32 cellular contexts compared by ENCODE assay signal in the genomic region with DNA sequence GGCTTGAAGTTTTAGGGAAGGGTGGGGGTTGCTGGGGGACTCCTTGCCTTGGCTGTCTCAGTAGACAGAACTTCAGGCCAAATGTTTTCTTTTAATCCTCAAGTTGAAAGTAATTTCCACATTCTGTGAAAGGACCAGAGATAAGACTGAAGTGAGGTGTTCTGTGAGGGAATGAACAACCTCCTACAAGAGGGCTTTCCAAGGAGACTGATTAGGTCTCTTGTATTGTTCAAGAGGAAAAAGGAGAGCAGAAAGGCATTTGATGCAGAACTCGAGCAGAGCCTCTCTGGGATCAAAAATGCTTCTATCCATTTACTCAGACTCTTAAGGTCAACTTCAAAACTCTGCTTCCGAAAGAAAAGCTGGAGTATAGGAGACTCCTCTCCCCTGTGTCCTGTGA.
"Had no signal": no experiment of that assay in that cellular context is flagged by ENCODE, and none has a peak within 500 bp of the region (broad histone marks: within the 10 kb centered on the region; RNA-seq: fewer than 3 reads in every experiment).

No MANE protein-coding gene starts in this region.

- H3K27me3 ChIP-seq: ascending aorta, breast epithelium, dorsolateral prefrontal cortex, esophagus squamous epithelium, gastroesophageal sphincter had no signal

- ATAC-seq: activated CD4-positive, alpha-beta T cell treated with anti-CD3 and anti-CD28 coated beads for 36 hours; activated CD8-positive, alpha-beta memory T cell treated with anti-CD3 and anti-CD28 coated beads, Interleukin-2, amount 10 ng/mL, durations not matched to agents 7 days and 5 days; activated CD8-positive, alpha-beta T cell treated with anti-CD3 and anti-CD28 coated beads, Interleukin-2, amount 10 ng/mL, durations not matched to agents 7 days and 5 days; activated naive CD4-positive, alpha-beta T cell treated with anti-CD3 and anti-CD28 coated beads, Interleukin-2, amount 50 U/mL, for 72 hours; activated T-cell treated with anti-CD3 and anti-CD28 coated beads, Interleukin-2, amount 50 U/mL, for 72 hours; gastroesophageal sphincter; T-helper 17 cell had no signal

- H3K9me3 Mint-ChIP-seq: activated CD4-positive, alpha-beta memory T cell treated with anti-CD3 and anti-CD28 coated beads for 36 hours; activated CD4-positive, alpha-beta T cell treated with anti-CD3 and anti-CD28 coated beads, Interleukin-2, amount 10 ng/mL, durations not matched to agents 24 days and 14 days; activated naive CD4-positive, alpha-beta T cell treated with anti-CD3 and anti-CD28 coated beads, Interleukin-2, amount 10 ng/mL, durations not matched to agents 7 days and 5 days; activated naive CD8-positive, alpha-beta T cell treated with anti-CD3 and anti-CD28 coated beads, Interleukin-2, amount 10 ng/mL, durations not matched to agents 7 days and 5 days; central memory CD8-positive, alpha-beta T cell; dendritic cell treated with granulocyte-macrophage colony-stimulating factor and Interleukin-4, amounts not matched to agents 40 ng/mL and 50 ng/mL, for 4 days; endodermal cell; T-helper 2 cell treated with Interferon-gamma antibody and Interleukin-4, amounts not matched to agents 5 μg/mL and 100 μg/mL, for 36 hours had no signal

- H3K4me3 Mint-ChIP-seq: activated CD4-positive, alpha-beta memory T cell treated with anti-CD3 and anti-CD28 coated beads for 36 hours; activated CD4-positive, alpha-beta T cell treated with anti-CD3 and anti-CD28 coated beads for 36 hours; activated CD4-positive, alpha-beta T cell treated with anti-CD3 and anti-CD28 coated beads, Interleukin-2, amount 10 ng/mL, durations not matched to agents 24 days and 14 days; activated CD8-positive, alpha-beta memory T cell treated with anti-CD3 and anti-CD28 coated beads, Interleukin-2, amount 10 ng/mL, durations not matched to agents 7 days and 5 days; activated CD8-positive, alpha-beta T cell treated with anti-CD3 and anti-CD28 coated beads, Interleukin-2, amount 10 ng/mL, durations not matched to agents 7 days and 5 days; activated naive CD4-positive, alpha-beta T cell treated with anti-CD3 and anti-CD28 coated beads, Interleukin-2, amount 10 ng/mL, durations not matched to agents 7 days and 5 days; activated naive CD8-positive, alpha-beta T cell treated with anti-CD3 and anti-CD28 coated beads, Interleukin-2, amount 10 ng/mL, durations not matched to agents 7 days and 5 days; activated T-cell treated with anti-CD3 and anti-CD28 coated beads, Interleukin-2, amount 50 U/mL, for 72 hours; brain; central memory CD8-positive, alpha-beta T cell; dendritic cell treated with granulocyte-macrophage colony-stimulating factor and Interleukin-4, amounts not matched to agents 40 ng/mL and 50 ng/mL, for 4 days; endodermal cell; T-helper 17 cell; T-helper 2 cell treated with Interferon-gamma antibody and Interleukin-4, amounts not matched to agents 5 μg/mL and 100 μg/mL, for 36 hours had no signal

- H3K27ac ChIP-seq: ascending aorta, breast epithelium, coronary artery, dorsolateral prefrontal cortex, esophagus squamous epithelium, gastroesophageal sphincter had no signal

- H3K9me3 ChIP-seq: ascending aorta, esophagus squamous epithelium had no signal

- H3K36me3 ChIP-seq: ascending aorta, breast epithelium, esophagus squamous epithelium, gastroesophageal sphincter had no signal

- H3K4me3 ChIP-seq: ascending aorta, breast epithelium, coronary artery, dorsolateral prefrontal cortex, esophagus squamous epithelium, gastroesophageal sphincter had no signal

- H3K27ac Mint-ChIP-seq: activated CD4-positive, alpha-beta memory T cell treated with anti-CD3 and anti-CD28 coated beads for 36 hours; activated CD4-positive, alpha-beta T cell treated with anti-CD3 and anti-CD28 coated beads for 36 hours; activated CD4-positive, alpha-beta T cell treated with anti-CD3 and anti-CD28 coated beads, Interleukin-2, amount 10 ng/mL, durations not matched to agents 24 days and 14 days; activated CD8-positive, alpha-beta memory T cell treated with anti-CD3 and anti-CD28 coated beads, Interleukin-2, amount 10 ng/mL, durations not matched to agents 7 days and 5 days; activated CD8-positive, alpha-beta T cell treated with anti-CD3 and anti-CD28 coated beads, Interleukin-2, amount 10 ng/mL, durations not matched to agents 7 days and 5 days; activated naive CD4-positive, alpha-beta T cell treated with anti-CD3 and anti-CD28 coated beads, Interleukin-2, amount 10 ng/mL, durations not matched to agents 7 days and 5 days; activated naive CD4-positive, alpha-beta T cell treated with anti-CD3 and anti-CD28 coated beads, Interleukin-2, amount 50 U/mL, for 72 hours; activated naive CD8-positive, alpha-beta T cell treated with anti-CD3 and anti-CD28 coated beads, Interleukin-2, amount 10 ng/mL, durations not matched to agents 7 days and 5 days; activated T-cell treated with anti-CD3 and anti-CD28 coated beads, Interleukin-2, amount 50 U/mL, for 72 hours; brain; dendritic cell treated with granulocyte-macrophage colony-stimulating factor and Interleukin-4, amounts not matched to agents 40 ng/mL and 50 ng/mL, for 4 days; endodermal cell; T-helper 17 cell; T-helper 2 cell treated with Interferon-gamma antibody and Interleukin-4, amounts not matched to agents 5 μg/mL and 100 μg/mL, for 36 hours had no signal

- H3K4me1 ChIP-seq: ascending aorta, breast epithelium, esophagus squamous epithelium, gastroesophageal sphincter had no signal

- H3K27me3 Mint-ChIP-seq: activated CD4-positive, alpha-beta memory T cell treated with anti-CD3 and anti-CD28 coated beads for 36 hours; activated CD4-positive, alpha-beta T cell treated with anti-CD3 and anti-CD28 coated beads, Interleukin-2, amount 10 ng/mL, durations not matched to agents 24 days and 14 days; activated CD8-positive, alpha-beta memory T cell treated with anti-CD3 and anti-CD28 coated beads, Interleukin-2, amount 10 ng/mL, durations not matched to agents 7 days and 5 days; activated naive CD4-positive, alpha-beta T cell treated with anti-CD3 and anti-CD28 coated beads, Interleukin-2, amount 10 ng/mL, durations not matched to agents 7 days and 5 days; activated naive CD8-positive, alpha-beta T cell treated with anti-CD3 and anti-CD28 coated beads, Interleukin-2, amount 10 ng/mL, durations not matched to agents 7 days and 5 days; brain; central memory CD8-positive, alpha-beta T cell; dendritic cell treated with granulocyte-macrophage colony-stimulating factor and Interleukin-4, amounts not matched to agents 40 ng/mL and 50 ng/mL, for 4 days; T-helper 17 cell had no signal

- H3K36me3 Mint-ChIP-seq: activated CD4-positive, alpha-beta memory T cell treated with anti-CD3 and anti-CD28 coated beads for 36 hours; activated CD8-positive, alpha-beta memory T cell treated with anti-CD3 and anti-CD28 coated beads, Interleukin-2, amount 10 ng/mL, durations not matched to agents 7 days and 5 days; activated naive CD4-positive, alpha-beta T cell treated with anti-CD3 and anti-CD28 coated beads, Interleukin-2, amount 10 ng/mL, durations not matched to agents 7 days and 5 days; activated naive CD4-positive, alpha-beta T cell treated with anti-CD3 and anti-CD28 coated beads, Interleukin-2, amount 50 U/mL, for 72 hours; activated naive CD8-positive, alpha-beta T cell treated with anti-CD3 and anti-CD28 coated beads, Interleukin-2, amount 10 ng/mL, durations not matched to agents 7 days and 5 days; brain had no signal

- DNase-seq: activated CD4-positive, alpha-beta memory T cell treated with anti-CD3 and anti-CD28 coated beads for 36 hours; activated CD4-positive, alpha-beta T cell treated with anti-CD3 and anti-CD28 coated beads for 36 hours; activated CD4-positive, alpha-beta T cell treated with anti-CD3 and anti-CD28 coated beads, Interleukin-2, amount 10 ng/mL, durations not matched to agents 24 days and 14 days; activated CD4-positive, CD25-positive, alpha-beta regulatory T cell; activated CD4-positive, CD25-positive, alpha-beta regulatory T cell treated with anti-CD3 and anti-CD28 coated beads, Interleukin-2, amount 50 U/mL, for 72 hours; activated CD8-positive, alpha-beta memory T cell treated with anti-CD3 and anti-CD28 coated beads, Interleukin-2, amount 10 ng/mL, durations not matched to agents 7 days and 5 days; activated CD8-positive, alpha-beta memory T cell treated with anti-CD3 and anti-CD28 coated beads, Interleukin-2, amount 50 U/mL, for 4 hours; activated CD8-positive, alpha-beta T cell treated with anti-CD3 and anti-CD28 coated beads, Interleukin-2, amount 10 ng/mL, durations not matched to agents 7 days and 5 days; activated gamma-delta T cell; activated naive CD4-positive, alpha-beta T cell; activated naive CD4-positive, alpha-beta T cell treated with anti-CD3 and anti-CD28 coated beads, Interleukin-2, amount 10 ng/mL, durations not matched to agents 7 days and 5 days; activated naive CD8-positive, alpha-beta T cell treated with anti-CD3 and anti-CD28 coated beads, Interleukin-2, amount 10 ng/mL, durations not matched to agents 7 days and 5 days; activated T-cell treated with anti-CD3 and anti-CD28 coated beads, Interleukin-2, amount 50 U/mL, for 1 hour; activated T-cell treated with anti-CD3 and anti-CD28 coated beads, Interleukin-2, amount 50 U/mL, for 72 hours; dorsolateral prefrontal cortex; effector memory CD4-positive, alpha-beta T cell; endodermal cell; erythroblast; esophagus squamous epithelium; foreskin melanocyte; T-helper 1 cell; T-helper 17 cell; T1000 had no signal

- H3K4me1 Mint-ChIP-seq: activated CD4-positive, alpha-beta T cell treated with anti-CD3 and anti-CD28 coated beads for 36 hours; activated CD4-positive, alpha-beta T cell treated with anti-CD3 and anti-CD28 coated beads, Interleukin-2, amount 10 ng/mL, durations not matched to agents 24 days and 14 days; activated CD8-positive, alpha-beta memory T cell treated with anti-CD3 and anti-CD28 coated beads, Interleukin-2, amount 10 ng/mL, durations not matched to agents 7 days and 5 days; activated naive CD4-positive, alpha-beta T cell treated with anti-CD3 and anti-CD28 coated beads, Interleukin-2, amount 10 ng/mL, durations not matched to agents 7 days and 5 days; activated naive CD8-positive, alpha-beta T cell treated with anti-CD3 and anti-CD28 coated beads, Interleukin-2, amount 10 ng/mL, durations not matched to agents 7 days and 5 days; brain; central memory CD8-positive, alpha-beta T cell; T-helper 17 cell had no signal
